ENCODE assay signal across 9 cellular contexts in genomic region chr14:93965287-93965821, GRCh38. TPM values are rescaled to one million over a fixed set of nuclear protein-coding genes. Genes with fewer than 3 reads are reported as not detected.
DNase-seq lines count a peak whose midpoint lies in the region; ATAC-seq and TF ChIP-seq lines count a peak whose summit lies in the region.
"Had no signal": no experiment of that assay in that cellular context is flagged by ENCODE, and none has a peak within 500 bp of the region (broad histone marks: within the 10 kb centered on the region; RNA-seq: fewer than 3 reads in every experiment).

No MANE protein-coding gene starts in this region.

- peak overlapping the region in 10 of 11 experiments; percentile 1 to 90 (median 38); a peak in 7 of 22 replicates for H3K4me2 ChIP-seq in BLaER1 treated with 17β-estradiol and CSF1 and Interleukin-3, amounts not matched to agents 10 nM and 100 nM

- H3K9ac ChIP-seq in BLaER1 treated with 17β-estradiol and CSF1 and Interleukin-3, amounts not matched to agents 10 nM and 100 nM, result no peak overlapping the region

- no peak for TF ChIP-seq RAD21 in Ishikawa (IDR thresholded peaks at IDR 0.05; ENCODE audit: low read depth)

- TF ChIP-seq EP300 in Ishikawa (IDR thresholded peaks at IDR 0.05; ENCODE audit: borderline replicate concordance), result peak; percentile 65

- TF ChIP-seq CTCF in cardiac fibroblast (IDR thresholded peaks at IDR 0.05; ENCODE audit: low read depth, low read length), result no peak

- no peak overlapping the region for H3K4me3 ChIP-seq in BLaER1 treated with 17β-estradiol and CSF1 and Interleukin-3, amounts not matched to agents 10 nM and 100 nM
- no peak overlapping the region for H3K4me3 ChIP-seq in cardiac fibroblast (replicated peaks in 1 of 2; ENCODE audit: low read depth in 2 of 2, low read length in 2 of 2)

- peaks cover 81 to 100% (median 89%) of the 10 kb centered on the region in 10 experiments for H3K4me1 ChIP-seq in BLaER1 treated with 17β-estradiol and CSF1 and Interleukin-3, amounts not matched to agents 10 nM and 100 nM

- no peak overlapping the region; a peak in 1 of 22 replicates for H3K27ac ChIP-seq in BLaER1 treated with 17β-estradiol and CSF1 and Interleukin-3, amounts not matched to agents 10 nM and 100 nM

- DNase-seq in cardiac fibroblast (ENCODE audit: low read depth in 2 of 2) (peak; percentile 65 to 93), non-pigmented ciliary epithelial cell (ENCODE audit: low read depth) (peak; percentile 82), GF-D8 (lab: John Stamatoyannopoulos, UW) (no peak), posterior vena cava (ENCODE audit: low spot score) (no peak)
- DNase-seq: NCI-H1694 had no signal

- no peaks in the 10 kb centered on the region for H3K36me3 ChIP-seq in BLaER1 treated with 17β-estradiol and CSF1 and Interleukin-3, amounts not matched to agents 10 nM and 100 nM

- ATAC-seq in GM19452 (IDR thresholded peaks at IDR 0.05; ENCODE audit: unreplicated experiment) (no peak), HG03354 (IDR thresholded peaks at IDR 0.05; ENCODE audit: poor library complexity, severe bottlenecking, unreplicated experiment) (no peak)

- intact Hi-C loops in posterior vena cava (cut with DNase I), result no loop called here

- H4K20me1 ChIP-seq in BLaER1 treated with 17β-estradiol and CSF1 and Interleukin-3, amounts not matched to agents 10 nM and 100 nM, result 0 out of 22 replicates have a peak, but pooled peaks cover 0 to 5% (median 0%) of the 10 kb centered on the region in 11 experiments

- 0 out of 22 replicates have a peak, but pooled peaks cover 0 to 9% (median 0%) of the 10 kb centered on the region in 11 experiments for H3K9me3 ChIP-seq in BLaER1 treated with 17β-estradiol and CSF1 and Interleukin-3, amounts not matched to agents 10 nM and 100 nM (replicated peaks in 1 of 11)

- no peaks in the 10 kb centered on the region for H3K27me3 ChIP-seq in BLaER1 treated with 17β-estradiol and CSF1 and Interleukin-3, amounts not matched to agents 10 nM and 100 nM

TF ChIP-seq in Ishikawa, 13 proteins besides CTCF, POLR2A, EP300 and RAD21:
- TF ChIP-seq REST (IDR thresholded peaks at IDR 0.05; ENCODE audit: low read depth) (no peak), ZBTB7A (IDR thresholded peaks at IDR 0.05; ENCODE audit: low read depth) (no peak), TEAD4 (IDR thresholded peaks at IDR 0.05) (peak; percentile 43), USF1 (IDR thresholded peaks at IDR 0.05) (0 out of 2 replicates have a peak, but pooled peaks have one; percentile 10), TCF12 (IDR thresholded peaks at IDR 0.05; ENCODE audit: low read depth) (0 out of 2 replicates have a peak, but pooled peaks have one; percentile 26), NFIC (IDR thresholded peaks at IDR 0.05) (no peak; the same call in 1 of the 2 replicates), CREB1 (IDR thresholded peaks at IDR 0.05; ENCODE audit: low read depth) (no peak)

RNA-seq across cellular contexts. Expression of gene ASB2, which starts 11.0 kb away (rescaled TPM):
- 10 to 100 TPM; 60.0 to 66.5 TPM for total RNA-seq in posterior vena cava

RNA-seq across cellular contexts. Expression of gene CCDC197, which starts 31.7 kb away (rescaled TPM):
- total RNA-seq in posterior vena cava, result not detected

RNA-seq across cellular contexts. Expression of gene FAM181A, which starts 38.2 kb away (rescaled TPM):
- not detected for total RNA-seq in posterior vena cava

Comparison
In these comparisons a context has a peak if more than half of its experiments do, and no peak if none do; other contexts are left out.
1. DNase-seq: peak in cardiac fibroblast (2 of 2) and non-pigmented ciliary epithelial cell (single experiment); none in GF-D8 (single experiment) and posterior vena cava (single experiment).